Comparison of ENCODE assay signal across 8 cellular contexts in the genomic region with DNA sequence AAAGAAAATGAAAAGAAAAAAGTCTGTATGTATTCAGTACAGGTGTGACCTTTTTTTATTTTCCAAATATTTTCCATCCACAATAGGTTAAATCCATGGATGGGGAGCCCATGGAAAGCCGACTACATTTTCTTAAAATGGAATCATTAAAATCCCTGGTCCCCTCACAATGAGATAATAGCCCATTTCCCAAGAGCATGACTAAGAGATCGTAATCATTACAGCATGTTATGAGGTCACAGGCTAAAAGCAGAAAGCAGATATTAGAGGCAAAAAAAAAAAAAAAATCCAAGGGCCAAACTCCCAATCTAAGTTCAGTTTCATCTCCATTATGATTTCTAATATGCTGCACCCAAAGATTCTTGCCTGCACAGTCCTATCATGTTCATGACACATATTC. TPM values are rescaled to one million over a fixed set of nuclear protein-coding genes. Genes with fewer than 3 reads are reported as not detected.
DNase-seq lines count a peak whose midpoint lies in the region; ATAC-seq and TF ChIP-seq lines count a peak whose summit lies in the region.

No MANE protein-coding gene starts in this region.

- no peaks in the 10 kb centered on the region for H3K36me3 Mint-ChIP-seq in MCF 10A (ENCODE audit: insufficient read depth, unreplicated experiment)

- peaks cover 35% of the 10 kb centered on the region for H3K79me2 ChIP-seq in parathyroid adenoma

- no peaks in the 10 kb centered on the region for H3K27me3 ChIP-seq in parathyroid adenoma (ENCODE audit: control insufficient read depth, insufficient read depth, low read length)

- ATAC-seq in HG03139 (IDR thresholded peaks at IDR 0.05; ENCODE audit: unreplicated experiment): no peak

- no peaks in the 10 kb centered on the region for H3K27me3 Mint-ChIP-seq in MCF 10A (ENCODE audit: insufficient read depth, unreplicated experiment)

- BruUV-seq in MCF 10A (replicated peaks; lab: Mats Ljungman, UMichigan): no TSS peak

- peak overlapping the region; percentile 80 for H3K27ac ChIP-seq in parathyroid adenoma

- peak overlapping the region; percentile 79 for H2AFZ ChIP-seq in parathyroid adenoma

- H3K9ac ChIP-seq in parathyroid adenoma: no peak overlapping the region

- intact Hi-C loops in MCF 10A (cut with micrococcal nuclease): no loop called here

- peak overlapping the region; percentile 84 for H3K4me3 Mint-ChIP-seq in MCF 10A (ENCODE audit: unreplicated experiment)

- H3K9me3 ChIP-seq in parathyroid adenoma (ENCODE audit: control insufficient read depth, low read length): no peaks in the 10 kb centered on the region

- H3K4me3 ChIP-seq in parathyroid adenoma (ENCODE audit: low read depth, low read length): no peak overlapping the region

- H3K4me1 Mint-ChIP-seq in MCF 10A (ENCODE audit: insufficient read depth, unreplicated experiment): peaks cover 36% of the 10 kb centered on the region

- CTCF ChIA-PET in MCF 10A (lab: Yijun Ruan, JAX): interaction anchor here (0.6 to 3.3 kb wide), 6 partner anchors 12 to 1923 kb away, joined by 3 to 16 read pairs (median 4); no protein-coding TSS in a partner anchor

- peak overlapping the region; percentile 76 for H3K4me2 ChIP-seq in parathyroid adenoma (ENCODE audit: low read length)

- H3K9me3 Mint-ChIP-seq in MCF 10A (ENCODE audit: unreplicated experiment): no peaks in the 10 kb centered on the region

- peaks cover 29% of the 10 kb centered on the region for H3K4me1 ChIP-seq in parathyroid adenoma

- no peak for TF ChIP-seq CTCF in MCF 10A (IDR thresholded peaks at IDR 0.05; ENCODE audit: unreplicated experiment)
- TF ChIP-seq CTCF in parathyroid adenoma (IDR thresholded peaks at IDR 0.05): no peak

- H3K36me3 ChIP-seq in parathyroid adenoma (ENCODE audit: control insufficient read depth, insufficient read depth, low read length): no peaks in the 10 kb centered on the region

- H3K27ac Mint-ChIP-seq in MCF 10A (ENCODE audit: low read depth, unreplicated experiment): peak overlapping the region; percentile 87

- POLR2A ChIA-PET in MCF 10A (lab: Yijun Ruan, JAX): interaction anchor here (0.6 to 4.6 kb wide), 20 partner anchors 11 to 695 kb away, joined by 3 to 131 read pairs (median 6); no protein-coding TSS in a partner anchor

- peak; percentile 86 for DNase-seq in ELR (ENCODE audit: low read depth)
- peak; percentile 49 for DNase-seq in NCI-H1436 (lab: John Stamatoyannopoulos, UW)
- peak; percentile 61 for DNase-seq in MCF 10A (ENCODE audit: unreplicated experiment)
- no peak for DNase-seq in hypothalamus (lab: John Stamatoyannopoulos, UW)
- no peak for DNase-seq in activated CD4-positive, CD25-positive, alpha-beta regulatory T cell treated with anti-CD3 and anti-CD28 coated beads, Interleukin-2, amount 50 U/mL, for 72 hours
- DNase-seq in activated CD4-positive, alpha-beta T cell treated with anti-CD3 and anti-CD28 coated beads for 1 hour: no peak

RNA-seq across cellular contexts. Expression of a gene that starts 44.7 kb away (rescaled TPM):
- total RNA-seq in MCF 10A (2022): 32.8 and 38.5 TPM in 2 replicates

Comparison
In these comparisons a context has a peak if more than half of its experiments do, and no peak if none do; other contexts are left out.
1. DNase-seq: peak in ELR (single experiment), NCI-H1436 (single experiment) and MCF 10A (single experiment); none in hypothalamus (0 of 51), activated CD4-positive, CD25-positive, alpha-beta regulatory T cell treated with anti-CD3 and anti-CD28 coated beads, Interleukin-2, amount 50 U/mL, for 72 hours (single experiment) and activated CD4-positive, alpha-beta T cell treated with anti-CD3 and anti-CD28 coated beads for 1 hour (single experiment).